ENCODE assay signal across 10 cellular contexts in the genomic region with DNA sequence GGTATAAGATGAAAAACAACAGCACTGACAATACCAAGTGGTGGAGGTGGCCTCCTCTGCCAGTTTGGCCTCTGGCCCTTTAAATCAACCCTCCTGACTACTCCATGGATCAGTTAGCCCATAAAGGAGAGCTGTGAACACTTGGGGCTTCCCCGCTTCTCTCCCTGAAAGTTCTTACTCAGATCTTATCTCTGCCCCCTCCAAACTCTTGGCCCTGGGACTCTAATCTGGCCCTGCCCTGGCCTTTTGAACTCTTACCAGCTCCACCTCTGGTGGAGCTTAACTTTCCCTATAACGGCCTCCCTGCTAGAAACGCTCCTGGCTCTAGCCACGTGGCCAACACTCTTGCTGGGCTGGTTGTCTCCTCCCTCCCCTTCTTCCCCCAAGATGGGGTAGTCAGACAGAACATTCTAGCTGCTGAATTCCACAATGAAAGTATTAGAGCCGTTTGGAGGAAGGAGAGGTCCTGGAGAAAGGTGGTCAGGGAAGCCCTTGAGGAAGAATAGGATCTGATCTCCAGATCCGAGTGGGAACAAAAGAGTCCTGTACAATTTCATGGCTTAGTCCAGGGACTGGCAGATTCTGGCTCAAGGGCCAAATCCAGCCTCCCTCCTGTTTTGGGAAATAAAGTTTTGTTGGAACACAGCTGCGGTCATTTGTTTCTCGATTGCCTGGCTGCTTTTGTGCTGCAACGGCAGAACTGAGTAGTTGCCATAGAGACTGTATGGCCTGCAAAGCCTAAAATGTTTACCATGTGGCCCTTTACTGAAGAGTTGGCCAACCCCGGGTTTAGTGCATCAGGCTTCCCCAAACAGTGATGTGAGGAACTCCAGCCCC. TPM values are rescaled to one million over a fixed set of nuclear protein-coding genes. Genes with fewer than 3 reads are reported as not detected.
A peak's percentile ranks its signal among the peaks of the same experiment; 100 is the strongest.
DNase-seq lines count a peak whose midpoint lies in the region; ATAC-seq lines count a peak whose summit lies in the region.
"Had no signal": no experiment of that assay in that cellular context is flagged by ENCODE, and none has a peak within 500 bp of the region (broad histone marks: within the 10 kb centered on the region; RNA-seq: fewer than 3 reads in every experiment).

No MANE protein-coding gene starts in this region.

- DNase-seq in activated naive CD4-positive, alpha-beta T cell treated with anti-CD3 and anti-CD28 coated beads, Interleukin-2, amount 50 U/mL, for 72 hours (ENCODE audit: low spot score in 2 of 2) = no peak
- DNase-seq in activated naive CD4-positive, alpha-beta T cell treated with anti-CD3 and anti-CD28 coated beads, Interleukin-2, amount 50 U/mL, for 16 hours = no peak
- DNase-seq in stimulated activated naive CD8-positive, alpha-beta T cell treated with anti-CD3 and anti-CD28 coated beads, Interleukin-15, Interleukin-2, amounts not matched to agents 100 U/mL and 50 U/mL, for 24 hours = no peak
- DNase-seq in NCI-H510A (lab: John Stamatoyannopoulos, UW) (no peak), substantia nigra (lab: John Stamatoyannopoulos, UW) (no peak), NCI-H146 treated with DMSO at 0.1 percent for 48 hours (lab: John Stamatoyannopoulos, UW; ENCODE audit: unreplicated experiment) (no peak)
- DNase-seq: MM.1S had no signal

- no peaks in the 10 kb centered on the region for H3K27me3 ChIP-seq in duodenal mucosa (ENCODE audit: control insufficient read depth in 1 of 2, insufficient read depth in 2 of 2, low read length in 2 of 2)

- H3K36me3 ChIP-seq in duodenal mucosa (ENCODE audit: control insufficient read depth in 1 of 2, insufficient read depth in 2 of 2, low read length in 2 of 2) = no peaks in the 10 kb centered on the region

- H3K9me3 Mint-ChIP-seq in activated naive CD4-positive, alpha-beta T cell treated with anti-CD3 and anti-CD28 coated beads, Interleukin-2, amount 50 U/mL, for 72 hours = no peaks in the 10 kb centered on the region

- no peaks in the 10 kb centered on the region for H3K36me3 Mint-ChIP-seq in activated naive CD4-positive, alpha-beta T cell treated with anti-CD3 and anti-CD28 coated beads, Interleukin-2, amount 50 U/mL, for 72 hours
- H3K36me3 Mint-ChIP-seq: activated naive CD8-positive, alpha-beta T cell had no signal

- peak overlapping the region; percentile 35 to 43 for H3K4me3 ChIP-seq in duodenal mucosa (ENCODE audit: low read depth in 1 of 2, low read length in 2 of 2)

- H3K9me3 ChIP-seq in duodenal mucosa (ENCODE audit: control insufficient read depth in 1 of 2, low read length in 2 of 2) = no peaks in the 10 kb centered on the region

- peak overlapping the region; percentile 53 for H3K27ac ChIP-seq in duodenal mucosa (ENCODE audit: low read depth, low read length)
- H3K27ac ChIP-seq in substantia nigra (ENCODE audit: low read depth, low read length, poor library complexity, severe bottlenecking) = no peak overlapping the region

- H3K4me1 ChIP-seq in duodenal mucosa (ENCODE audit: control insufficient read depth in 1 of 2, insufficient read depth in 2 of 2, low read length in 2 of 2) = peaks cover 62 to 77% of the 10 kb centered on the region in 2 donors

- peak; percentile 74 to 93 for ATAC-seq in activated naive CD4-positive, alpha-beta T cell treated with anti-CD3 and anti-CD28 coated beads, Interleukin-2, amount 50 U/mL, for 72 hours
- ATAC-seq in HG02759 (IDR thresholded peaks at IDR 0.05; ENCODE audit: unreplicated experiment) = peak; percentile 50
- peak; percentile 84 for ATAC-seq in stimulated activated naive CD8-positive, alpha-beta T cell treated with anti-CD3 and anti-CD28 coated beads, Interleukin-15, Interleukin-2, amounts not matched to agents 100 U/mL and 50 U/mL, for 24 hours

- H3K9ac ChIP-seq in duodenal mucosa (ENCODE audit: low read depth in 1 of 2, low read length in 2 of 2) = peak overlapping the region in 1 of 2 donors; percentile 25

- no peak overlapping the region for H3K27ac Mint-ChIP-seq in activated naive CD4-positive, alpha-beta T cell treated with anti-CD3 and anti-CD28 coated beads, Interleukin-2, amount 50 U/mL, for 72 hours
- H3K27ac Mint-ChIP-seq: activated naive CD8-positive, alpha-beta T cell had no signal

RNA-seq across cellular contexts. Expression of a gene that starts 9.4 kb away (rescaled TPM):
- under 1 TPM in 1 of 2 donors, not detected in 1; 0.05 TPM for total RNA-seq in activated naive CD4-positive, alpha-beta T cell treated with anti-CD3 and anti-CD28 coated beads, Interleukin-2, amount 50 U/mL, for 72 hours

RNA-seq across cellular contexts. Expression of a gene that starts 14.6 kb away (rescaled TPM):
- total RNA-seq in activated naive CD4-positive, alpha-beta T cell treated with anti-CD3 and anti-CD28 coated beads, Interleukin-2, amount 50 U/mL, for 72 hours = not detected

RNA-seq across cellular contexts. Expression of a gene that starts 34.0 kb away (rescaled TPM):
- total RNA-seq in activated naive CD4-positive, alpha-beta T cell treated with anti-CD3 and anti-CD28 coated beads, Interleukin-2, amount 50 U/mL, for 72 hours = 10 to 100 TPM; 31.4 to 37.3 TPM

RNA-seq across cellular contexts. Expression of a gene that starts 58.5 kb away (rescaled TPM):
- total RNA-seq in activated naive CD4-positive, alpha-beta T cell treated with anti-CD3 and anti-CD28 coated beads, Interleukin-2, amount 50 U/mL, for 72 hours = 10 to 100 TPM; 19.0 to 22.2 TPM
